Comparison of ENCODE assay signal across 17 cellular contexts in the genomic region with DNA sequence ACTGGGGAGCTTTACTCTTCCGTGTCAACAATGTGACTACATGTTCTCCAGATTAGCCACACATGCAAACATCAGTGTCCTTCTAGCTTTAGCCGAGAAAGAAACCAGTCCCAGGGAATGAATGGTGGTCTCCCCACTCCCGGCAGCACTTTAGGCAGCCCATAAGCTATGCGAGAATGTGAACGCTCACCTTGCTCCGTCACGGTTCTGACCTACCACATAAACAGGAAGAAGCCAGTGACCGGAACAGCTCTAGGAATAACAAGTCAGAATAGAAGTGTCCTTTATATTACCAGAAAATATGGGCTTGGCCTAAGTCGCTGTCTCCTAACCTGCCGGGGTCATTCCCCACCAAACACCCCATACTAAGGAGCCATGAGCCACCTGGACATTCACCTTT.
DNase-seq lines count a peak whose midpoint lies in the region; ATAC-seq and TF ChIP-seq lines count a peak whose summit lies in the region.
"Had no signal": no experiment of that assay in that cellular context is flagged by ENCODE, and none has a peak within 500 bp of the region (broad histone marks: within the 10 kb centered on the region; RNA-seq: fewer than 3 reads in every experiment).

No MANE protein-coding gene starts in this region.

- H3K27me3 Mint-ChIP-seq in progenitor cell of endocrine pancreas, result no peaks in the 10 kb centered on the region
- H3K27me3 Mint-ChIP-seq in natural killer cell (ENCODE audit: low read depth in 2 of 2), result peaks cover 14 to 28% of the 10 kb centered on the region in 2 donors

- peak; percentile 20 for DNase-seq in Caki2 (ENCODE audit: low read depth)
- DNase-seq in RWPE2 (ENCODE audit: low spot score), result peak; percentile 28
- DNase-seq in hepatocyte (ENCODE audit: low spot score), result no peak
- DNase-seq in progenitor cell of endocrine pancreas (ENCODE audit: low spot score, unreplicated experiment), result no peak
- no peak for DNase-seq in NOMO-1 treated with dmso at 0.1 percent for 144 hours (lab: John Stamatoyannopoulos, UW; ENCODE audit: unreplicated experiment)
- no peak for DNase-seq in natural killer cell
- DNase-seq: CD4-positive, alpha-beta T cell; HFFc6; KG1; MV-4-11; NCI-H1417; NCI-H187 treated with DMSO at 0.1 percent for 48 hours; NCI-H2227 treated with DMSO at 0.1 percent for 48 hours; NCI-H524 treated with DMSO at 0.1 percent for 48 hours had no signal

- TF ChIP-seq CTCF in RWPE2 (IDR thresholded peaks at IDR 0.05; ENCODE audit: poor library complexity, severe bottlenecking) (no peak), hepatocyte (IDR thresholded peaks at IDR 0.05; ENCODE audit: poor library complexity) (no peak), progenitor cell of endocrine pancreas (IDR thresholded peaks at IDR 0.05; ENCODE audit: unreplicated experiment) (no peak), natural killer cell (IDR thresholded peaks at IDR 0.05) (no peak)

- H3K4me3 ChIP-seq in RWPE2 (ENCODE audit: severe bottlenecking) (no peak overlapping the region), hepatocyte (no peak overlapping the region)
- H3K4me3 ChIP-seq: SJSA1 had no signal

- peak overlapping the region; percentile 20 for H3K27ac Mint-ChIP-seq in progenitor cell of endocrine pancreas
- no peak overlapping the region for H3K27ac Mint-ChIP-seq in natural killer cell
- H3K27ac Mint-ChIP-seq: CD4-positive, alpha-beta T cell; HFFc6 had no signal

- in situ Hi-C loops in Caki2 (cut with HindIII; ENCODE audit: low pct_unique_long_range_greater_than_20kb, low sequenced_read_pairs), result no loop called here

- no peaks in the 10 kb centered on the region for H3K27me3 ChIP-seq in RWPE2 (ENCODE audit: insufficient read depth, poor library complexity, severe bottlenecking)
- no peaks in the 10 kb centered on the region for H3K27me3 ChIP-seq in hepatocyte
- H3K27me3 ChIP-seq: SJSA1 had no signal

- ATAC-seq in RWPE2 (ENCODE audit: low read depth) (no peak), natural killer cell (no peak), GM21515 (IDR thresholded peaks at IDR 0.05; ENCODE audit: unreplicated experiment) (no peak)

- H3K27ac ChIP-seq in RWPE2 (ENCODE audit: poor library complexity, severe bottlenecking), result peak overlapping the region; percentile 14
- H3K27ac ChIP-seq in hepatocyte, result peak overlapping the region; percentile 67
- H3K27ac ChIP-seq: SJSA1 had no signal

- H3K4me1 Mint-ChIP-seq in progenitor cell of endocrine pancreas (ENCODE audit: low read depth), result no peaks in the 10 kb centered on the region
- H3K4me1 Mint-ChIP-seq in natural killer cell, result no peaks in the 10 kb centered on the region

- no peak overlapping the region for H2AFZ ChIP-seq in hepatocyte

- H3K79me2 ChIP-seq in hepatocyte, result no peaks in the 10 kb centered on the region

- no peak overlapping the region for H3K4me2 ChIP-seq in hepatocyte

- WGBS in hepatocyte (ENCODE audit: low lambda C conversion rate, missing lambda C conversion rate), result 91% methylated on average over 10 of the region's 10 CpGs

- no peaks in the 10 kb centered on the region for H3K9me2 ChIP-seq in hepatocyte (replicated peaks; ENCODE audit: insufficient read depth)

- H3K4me3 Mint-ChIP-seq in progenitor cell of endocrine pancreas (ENCODE audit: low read depth) (no peak overlapping the region), natural killer cell (no peak overlapping the region)
- H3K4me3 Mint-ChIP-seq: CD4-positive, alpha-beta T cell; HFFc6 had no signal

- H3K36me3 ChIP-seq in RWPE2 (ENCODE audit: low read depth) (no peaks in the 10 kb centered on the region), hepatocyte (replicated peaks; ENCODE audit: insufficient read depth, low read depth) (no peaks in the 10 kb centered on the region)
- H3K36me3 ChIP-seq: SJSA1 had no signal

- intact Hi-C loops in natural killer cell (cut with micrococcal nuclease), result no loop called here

- H3K36me3 Mint-ChIP-seq in progenitor cell of endocrine pancreas (ENCODE audit: insufficient read depth), result peaks cover 16% of the 10 kb centered on the region
- no peaks in the 10 kb centered on the region for H3K36me3 Mint-ChIP-seq in natural killer cell

- H3K4me1 ChIP-seq in RWPE2 (ENCODE audit: insufficient read depth, poor library complexity, severe bottlenecking) (peaks cover 32% of the 10 kb centered on the region), hepatocyte (ENCODE audit: insufficient read depth) (peaks cover 6% of the 10 kb centered on the region)

- H4K20me1 ChIP-seq in hepatocyte (ENCODE audit: insufficient read depth, poor library complexity, severe bottlenecking), result no peaks in the 10 kb centered on the region

- H3K9me3 ChIP-seq in RWPE2 (ENCODE audit: severe bottlenecking) (peaks cover 5% of the 10 kb centered on the region), hepatocyte (ENCODE audit: low read depth) (no peaks in the 10 kb centered on the region)
- H3K9me3 ChIP-seq: Caco-2, SJSA1 had no signal

- H3K9me3 Mint-ChIP-seq in progenitor cell of endocrine pancreas (ENCODE audit: low read depth), result peaks cover 10% of the 10 kb centered on the region
- no peaks in the 10 kb centered on the region for H3K9me3 Mint-ChIP-seq in natural killer cell
- H3K9me3 Mint-ChIP-seq: CD4-positive, alpha-beta T cell had no signal

Comparison
In these comparisons a context has a peak if more than half of its experiments do, and no peak if none do; other contexts are left out.
1. DNase-seq: peak in Caki2 (single experiment) and RWPE2 (single experiment); none in hepatocyte (single experiment), progenitor cell of endocrine pancreas (single experiment), NOMO-1 treated with dmso at 0.1 percent for 144 hours (single experiment) and natural killer cell (single experiment).